ENCODE assay signal across 8 cellular contexts in genomic region chr6:135054575-135055498, GRCh38. TPM values are rescaled to one million over a fixed set of nuclear protein-coding genes. Genes with fewer than 3 reads are reported as not detected.
DNase-seq lines count a peak whose midpoint lies in the region; ATAC-seq and TF ChIP-seq lines count a peak whose summit lies in the region.

TSS of gene HBS1L (minus strand) at chr6:135054822. CDS start at chr6:135054691, 131 bp downstream.

- ATAC-seq in HG02571 (IDR thresholded peaks at IDR 0.05; ENCODE audit: unreplicated experiment) (peak; percentile 97), gastroesophageal sphincter (peak; percentile 100)

- 41% methylated on average over 24 of the region's 53 CpGs for WGBS in SK-N-SH (ENCODE audit: low lambda C conversion rate)
- 19 to 30% methylated on average over 18 to 19 of the region's 53 CpGs for WGBS in gastroesophageal sphincter (ENCODE audit: low coverage in 1 of 2), 2 donors

- H3K4me1 ChIP-seq in SK-N-SH (ENCODE audit: control insufficient read depth in 1 of 2, insufficient read depth in 2 of 2, low read depth in 1 of 2, low read length in 1 of 2) = peaks cover 0 to 10% of the 10 kb centered on the region in 2 experiments; a peak in 2 of 4 replicates
- H3K4me1 ChIP-seq in gastroesophageal sphincter = peaks cover 4 to 38% (median 10%) of the 10 kb centered on the region in 3 donors
- peaks cover 15 to 23% of the 10 kb centered on the region in 2 experiments for H3K4me1 ChIP-seq in neutrophil (ENCODE audit: control insufficient read depth in 1 of 2, insufficient read depth in 1 of 2, low read depth in 1 of 2, low read length in 1 of 2)

- no peak for TF ChIP-seq RAD21 in SK-N-SH (IDR thresholded peaks at IDR 0.05; ENCODE audit: low read length)

- POLR2A ChIA-PET in SK-N-SH (lab: Yijun Ruan, JAX) = interaction anchor here (0.6 to 1.2 kb wide), 3 partner anchors 11 to 177 kb away, joined by 3 to 4 read pairs (median 3); no protein-coding TSS in a partner anchor

- H3K27me3 ChIP-seq in SK-N-SH (ENCODE audit: insufficient read depth) = no peaks in the 10 kb centered on the region
- no peaks in the 10 kb centered on the region for H3K27me3 ChIP-seq in gastroesophageal sphincter
- no peaks in the 10 kb centered on the region for H3K27me3 ChIP-seq in neutrophil

- H3K27ac ChIP-seq in SK-N-SH (ENCODE audit: low read depth in 2 of 2, low read length in 1 of 2) = peak within 1 kb of the TSS; percentile 76 to 85
- H3K27ac ChIP-seq in gastroesophageal sphincter = peak within 1 kb of the TSS; percentile 88 to 89 (median 88)
- H3K27ac ChIP-seq in neutrophil = peak within 1 kb of the TSS; percentile 72
- peak within 1 kb of the TSS; percentile 86 for H3K27ac ChIP-seq in substantia nigra (ENCODE audit: low read depth, low read length, poor library complexity, severe bottlenecking)

- H3K9me2 ChIP-seq in SK-N-SH = no peaks in the 10 kb centered on the region

- TF ChIP-seq POLR2A in gastroesophageal sphincter (IDR thresholded peaks at IDR 0.05) = peak; percentile 77 to 86

- H3K79me2 ChIP-seq in SK-N-SH (ENCODE audit: insufficient read depth) = peaks cover 47% of the 10 kb centered on the region

- H3F3A ChIP-seq in SK-N-SH (replicated peaks; ENCODE audit: insufficient read depth) = no peaks in the 10 kb centered on the region

- H4K20me1 ChIP-seq in SK-N-SH (ENCODE audit: insufficient read depth) = peaks cover 7% of the 10 kb centered on the region; the same call in 1 of the 2 replicates

- TF ChIP-seq CTCF in SK-N-SH (IDR thresholded peaks at IDR 0.05) (no peak), gastroesophageal sphincter (IDR thresholded peaks at IDR 0.05) (no peak), neutrophil (IDR thresholded peaks at IDR 0.05) (peak; percentile 22)

- H3K4me2 ChIP-seq in SK-N-SH = peak within 1 kb of the TSS; percentile 81

- H3K9me3 ChIP-seq in SK-N-SH (no peaks in the 10 kb centered on the region), gastroesophageal sphincter (no peaks in the 10 kb centered on the region), neutrophil (no peaks in the 10 kb centered on the region)

- H3K36me3 ChIP-seq in SK-N-SH (replicated peaks in 1 of 2; ENCODE audit: control insufficient read depth in 1 of 2, insufficient read depth in 2 of 2, low read length in 1 of 2) (peaks cover 0 to 6% of the 10 kb centered on the region in 2 experiments), gastroesophageal sphincter (peaks cover under 1 to 3% of the 10 kb centered on the region in 2 donors), neutrophil (peaks cover 2% of the 10 kb centered on the region)

- H2AFZ ChIP-seq in SK-N-SH (ENCODE audit: low read depth) = peak within 1 kb of the TSS; percentile 99

- DNase-seq in GM04504 (ENCODE audit: low read depth) = peak; percentile 92
- DNase-seq in NCI-H1048 (lab: John Stamatoyannopoulos, UW) = peak; percentile 89
- peak; percentile 95 for DNase-seq in SK-N-SH
- DNase-seq in activated naive CD4-positive, alpha-beta T cell treated with anti-CD3 and anti-CD28 coated beads, Interleukin-2, amount 50 U/mL, for 16 hours = peak; percentile 96
- DNase-seq in substantia nigra (lab: John Stamatoyannopoulos, UW) = peak; percentile 67 to 97 (median 91)

- H3K9ac ChIP-seq in SK-N-SH = peak within 1 kb of the TSS; percentile 88

- CTCF ChIA-PET in SK-N-SH (lab: Yijun Ruan, JAX) = no interaction called here

- TF ChIP-seq EP300 in SK-N-SH (IDR thresholded peaks at IDR 0.05; ENCODE audit: borderline replicate concordance in 1 of 2, low read depth in 1 of 2, low read length in 1 of 2) (no peak; a peak in 1 of 4 replicates), gastroesophageal sphincter (IDR thresholded peaks at IDR 0.05) (no peak)

- H3K4me3 ChIP-seq in SK-N-SH (ENCODE audit: low read depth in 2 of 2, low read length in 1 of 2) = peak within 1 kb of the TSS; percentile 92
- H3K4me3 ChIP-seq in gastroesophageal sphincter = peak within 1 kb of the TSS; percentile 71 to 98
- peak within 1 kb of the TSS; percentile 79 to 84 for H3K4me3 ChIP-seq in neutrophil (ENCODE audit: low read depth in 1 of 2, low read length in 1 of 2)

TF ChIP-seq in SK-N-SH, 30 proteins besides CTCF, POLR2A, EP300 and RAD21 (continues in another document):
- TF ChIP-seq FOXM1 (IDR thresholded peaks at IDR 0.05; ENCODE audit: low read depth) (no peak), REST (IDR thresholded peaks at IDR 0.05; ENCODE audit: low read depth, low read length) (no peak), TAF1 (IDR thresholded peaks at IDR 0.05; ENCODE audit: borderline replicate concordance, low read depth, low read length) (peak; percentile 96), POLR2AphosphoS5 (IDR thresholded peaks at IDR 0.05; ENCODE audit: low read depth, low read length) (peak; percentile 95), YY1 (IDR thresholded peaks at IDR 0.05; ENCODE audit: low read depth) (peak; percentile 96), EZH2phosphoT487 (IDR thresholded peaks at IDR 0.05; ENCODE audit: borderline replicate concordance, low read depth) (no peak), FOSL2 (IDR thresholded peaks at IDR 0.05; ENCODE audit: borderline replicate concordance, low read depth) (no peak), GATA2 (CRISPR knock-in tag; IDR thresholded peaks at IDR 0.05) (peak; percentile 66; the same call in 1 of the 2 replicates), NFIC (IDR thresholded peaks at IDR 0.05; ENCODE audit: borderline replicate concordance) (no peak), GABPA (IDR thresholded peaks at IDR 0.05; ENCODE audit: low read depth) (no peak), TEAD4 (IDR thresholded peaks at IDR 0.05; ENCODE audit: borderline replicate concordance, insufficient read depth) (no peak), SIN3A (IDR thresholded peaks at IDR 0.05; ENCODE audit: borderline replicate concordance, low read depth, low read length) (0 out of 2 replicates have a peak, but pooled peaks have one; percentile 6), TCF12 (IDR thresholded peaks at IDR 0.05) (no peak), ZBTB33 (IDR thresholded peaks at IDR 0.05; ENCODE audit: borderline replicate concordance, low read depth) (no peak), FOXJ3 (CRISPR knock-in tag; IDR thresholded peaks at IDR 0.05) (no peak), JUND (IDR thresholded peaks at IDR 0.05) (no peak), RCOR1 (IDR thresholded peaks at IDR 0.05; ENCODE audit: low read length) (peak; percentile 21; the same call in 1 of the 2 replicates), NRF1 (IDR thresholded peaks at IDR 0.05; ENCODE audit: low read depth, low read length) (peak; percentile 97), ELF1 (IDR thresholded peaks at IDR 0.05) (no peak)
- TF ChIP-seq, protein P1, sequence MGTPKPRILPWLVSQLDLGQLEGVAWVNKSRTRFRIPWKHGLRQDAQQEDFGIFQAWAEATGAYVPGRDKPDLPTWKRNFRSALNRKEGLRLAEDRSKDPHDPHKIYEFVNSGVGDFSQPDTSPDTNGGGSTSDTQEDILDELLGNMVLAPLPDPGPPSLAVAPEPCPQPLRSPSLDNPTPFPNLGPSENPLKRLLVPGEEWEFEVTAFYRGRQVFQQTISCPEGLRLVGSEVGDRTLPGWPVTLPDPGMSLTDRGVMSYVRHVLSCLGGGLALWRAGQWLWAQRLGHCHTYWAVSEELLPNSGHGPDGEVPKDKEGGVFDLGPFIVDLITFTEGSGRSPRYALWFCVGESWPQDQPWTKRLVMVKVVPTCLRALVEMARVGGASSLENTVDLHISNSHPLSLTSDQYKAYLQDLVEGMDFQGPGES (IDR thresholded peaks at IDR 0.05; ENCODE audit: low read depth, low read length) = no peak

RNA-seq across cellular contexts. Expression of gene HBS1L, which starts in this region (rescaled TPM):
- polyA plus RNA-seq in SK-N-SH (2012; rRNA removed) = 19.0 and 24.3 TPM in 2 replicates
- 29.0 and 36.8 TPM in 2 replicates for polyA plus RNA-seq in SK-N-SH (2012; cell fraction: cytosol; rRNA removed)
- polyA plus RNA-seq in SK-N-SH (2012; cell fraction: nucleus; rRNA removed) = 6.9 and 19.7 TPM in 2 replicates
- 100 to 1,000 TPM in 1 of 4 donors, 10 to 100 TPM in 3; 56.5 to 159 (median 67.6) TPM for total RNA-seq in gastroesophageal sphincter

Comparison
In these comparisons a context has a peak if more than half of its experiments do, and no peak if none do; other contexts are left out.
1. Peak in every context shown above with its lines: DNase-seq, ATAC-seq, H3K4me3 ChIP-seq and H3K27ac ChIP-seq.